Comparison of ENCODE assay signal across 23 cellular contexts in genomic region chr5:62969409-62970120, GRCh38.
DNase-seq lines count a peak whose midpoint lies in the region; ATAC-seq, FAIRE-seq and TF ChIP-seq lines count a peak whose summit lies in the region.
"Had no signal": no experiment of that assay in that cellular context is flagged by ENCODE, and none has a peak within 500 bp of the region (broad histone marks: within the 10 kb centered on the region; RNA-seq: fewer than 3 reads in every experiment).

No MANE protein-coding gene starts in this region.

- H2BK5ac ChIP-seq in mesenchymal stem cell (ENCODE audit: low read depth, low read length, poor library complexity, severe bottlenecking), result no peak overlapping the region

- H3K4me3 ChIP-seq in SK-N-SH (ENCODE audit: low read depth in 2 of 2, low read length in 1 of 2) (no peak overlapping the region), choroid plexus epithelial cell (ENCODE audit: low read depth, low read length) (no peak overlapping the region), mesenchymal stem cell (ENCODE audit: insufficient read depth in 1 of 2, low read depth in 1 of 2, low read length in 2 of 2) (no peak overlapping the region)
- H3K4me3 ChIP-seq: GM12878, MG63 had no signal

- 24% methylated on average over 8 of the region's 10 CpGs for WGBS in SK-N-SH (ENCODE audit: low lambda C conversion rate)
- WGBS in mesenchymal stem cell, result 77% methylated on average over 10 of the region's 10 CpGs

- CTCF ChIA-PET in SK-N-SH (lab: Yijun Ruan, JAX), result interaction anchor here (1.5 kb wide), 1 partner anchor 9 kb away, joined by 3 read pairs; no protein-coding TSS in a partner anchor

- peak; percentile 37 for FAIRE-seq in urothelium cell line (lab: Jason Lieb, UNC)
- FAIRE-seq: GM12878, GM18507 had no signal

- H4K20me1 ChIP-seq in SK-N-SH (ENCODE audit: insufficient read depth), result no peaks in the 10 kb centered on the region

- no peaks in the 10 kb centered on the region for H3K4me1 ChIP-seq in SK-N-SH (ENCODE audit: control insufficient read depth in 1 of 2, insufficient read depth in 2 of 2, low read depth in 1 of 2, low read length in 1 of 2)
- peaks cover 7% of the 10 kb centered on the region for H3K4me1 ChIP-seq in mesenchymal stem cell (ENCODE audit: control insufficient read depth, insufficient read depth, low read depth, low read length)

- H2AFZ ChIP-seq in SK-N-SH (ENCODE audit: low read depth), result 0 out of 2 replicates have a peak overlapping the region, but pooled peaks have one; percentile 17
- H2AFZ ChIP-seq in mesenchymal stem cell (ENCODE audit: low read depth, low read length), result no peak overlapping the region

- no peaks in the 10 kb centered on the region for H3K9me2 ChIP-seq in SK-N-SH

- H3K4me2 ChIP-seq in SK-N-SH, result no peak overlapping the region
- no peak overlapping the region for H3K4me2 ChIP-seq in mesenchymal stem cell (ENCODE audit: low read length, poor library complexity, severe bottlenecking)
- H3K4me2 ChIP-seq: KMS-11 had no signal

- POLR2A ChIA-PET in SK-N-SH (lab: Yijun Ruan, JAX), result no interaction called here

- no peaks in the 10 kb centered on the region for H3K36me3 Mint-ChIP-seq in effector memory CD8-positive, alpha-beta T cell (ENCODE audit: insufficient read depth)
- H3K36me3 Mint-ChIP-seq: CD8-positive, alpha-beta T cell had no signal

- no peaks in the 10 kb centered on the region for H3K79me1 ChIP-seq in mesenchymal stem cell (replicated peaks; ENCODE audit: low read length, poor library complexity, severe bottlenecking)

- no peak overlapping the region for H4K8ac ChIP-seq in mesenchymal stem cell (ENCODE audit: low read length)

- H3K9me3 ChIP-seq in SK-N-SH (no peaks in the 10 kb centered on the region), mesenchymal stem cell (ENCODE audit: control insufficient read depth, low read length) (peaks cover 11% of the 10 kb centered on the region)
- H3K9me3 ChIP-seq: MG63 had no signal

- no peak overlapping the region for H3K18ac ChIP-seq in mesenchymal stem cell (ENCODE audit: low read depth in 1 of 2, low read length in 2 of 2)

- H2BK12ac ChIP-seq in mesenchymal stem cell (ENCODE audit: low read length in 2 of 2), result no peak overlapping the region

- H3K27ac ChIP-seq in SK-N-SH (ENCODE audit: low read depth in 2 of 2, low read length in 1 of 2), result no peak overlapping the region
- H3K27ac ChIP-seq in mesenchymal stem cell (ENCODE audit: low read length, poor library complexity, severe bottlenecking), result peak overlapping the region; percentile 60
- H3K27ac ChIP-seq: 22Rv1, KMS-11 had no signal

- no peaks in the 10 kb centered on the region for H3K79me2 ChIP-seq in SK-N-SH (ENCODE audit: insufficient read depth)

- H3K27ac Mint-ChIP-seq in effector memory CD8-positive, alpha-beta T cell, result no peak overlapping the region
- H3K27ac Mint-ChIP-seq: CD8-positive, alpha-beta T cell had no signal

- H3K9me3 Mint-ChIP-seq in effector memory CD8-positive, alpha-beta T cell, result peaks cover 8 to 13% of the 10 kb centered on the region in 2 donors

- H3K27me3 ChIP-seq in SK-N-SH (ENCODE audit: insufficient read depth) (no peaks in the 10 kb centered on the region), mesenchymal stem cell (ENCODE audit: control insufficient read depth in 1 of 2, insufficient read depth in 1 of 2, low read length in 2 of 2) (no peaks in the 10 kb centered on the region)
- H3K27me3 ChIP-seq: MG63 had no signal

- H3K4ac ChIP-seq in mesenchymal stem cell (ENCODE audit: low read depth in 1 of 2, low read length in 2 of 2), result no peak overlapping the region

- H2BK120ac ChIP-seq in mesenchymal stem cell (ENCODE audit: low read depth, low read length), result no peak overlapping the region

- H3F3A ChIP-seq in SK-N-SH (replicated peaks; ENCODE audit: insufficient read depth), result no peaks in the 10 kb centered on the region

- TF ChIP-seq CTCF in SK-N-SH (IDR thresholded peaks at IDR 0.05) (no peak), choroid plexus epithelial cell (conservative IDR thresholded peaks at IDR 0.05; ENCODE audit: low read depth, low read length) (no peak)

- H3K14ac ChIP-seq in mesenchymal stem cell (ENCODE audit: low read length in 2 of 2), result no peak overlapping the region

- no peak overlapping the region for H3K4me3 Mint-ChIP-seq in effector memory CD8-positive, alpha-beta T cell
- H3K4me3 Mint-ChIP-seq: CD8-positive, alpha-beta T cell had no signal

- no peak overlapping the region for H2BK15ac ChIP-seq in mesenchymal stem cell (ENCODE audit: low read depth, poor library complexity, severe bottlenecking)

- DNase-seq in SK-N-SH (no peak), choroid plexus epithelial cell (ENCODE audit: low read depth) (peak; percentile 20), mesenchymal stem cell (no peak), urothelium cell line (ENCODE audit: low spot score) (no peak), NCI-H1048 (lab: John Stamatoyannopoulos, UW) (no peak)
- DNase-seq in effector memory CD8-positive, alpha-beta T cell, result no peak
- no peak for DNase-seq in stimulated activated CD4-positive, alpha-beta T cell treated with anti-CD3 and anti-CD28 coated beads, Interleukin-4, amount 100 ng/mL, for 1 hour
- DNase-seq: CD8-positive, alpha-beta T cell; DND-41; GDM1; GOT3; MG63; NCI-H1105; NCI-H1694; NCI-H446 treated with DMSO at 0.1 percent for 48 hours; NK-92 treated with Interleukin-12 subunit alpha and Interleukin-12 subunit beta, amount 100 ng/mL, for 24 hours; RPMI8226; SIG-M5 had no signal

- no peak for ATAC-seq in SK-N-SH treated with all-trans-retinoic acid at 6 μM for 48 hours
- ATAC-seq in effector memory CD8-positive, alpha-beta T cell (replicated peaks), result no peak
- ATAC-seq: CD8-positive, alpha-beta T cell; GM12878 had no signal

- H2AK5ac ChIP-seq in mesenchymal stem cell (ENCODE audit: low read length, severe bottlenecking), result no peak overlapping the region

- no peaks in the 10 kb centered on the region for H3K27me3 Mint-ChIP-seq in effector memory CD8-positive, alpha-beta T cell

- H3K23ac ChIP-seq in mesenchymal stem cell (ENCODE audit: low read length in 2 of 2), result no peak overlapping the region

- no peak for TF ChIP-seq RAD21 in SK-N-SH (IDR thresholded peaks at IDR 0.05; ENCODE audit: low read length)

- no peak overlapping the region for H4K91ac ChIP-seq in mesenchymal stem cell (ENCODE audit: low read length)

- TF ChIP-seq EP300 in SK-N-SH (IDR thresholded peaks at IDR 0.05; ENCODE audit: borderline replicate concordance in 1 of 2, low read depth in 1 of 2, low read length in 1 of 2), result no peak

- H3K9ac ChIP-seq in SK-N-SH (no peak overlapping the region), mesenchymal stem cell (ENCODE audit: low read length) (no peak overlapping the region)
- H3K9ac ChIP-seq: KMS-11 had no signal

- no peaks in the 10 kb centered on the region for H3K4me1 Mint-ChIP-seq in effector memory CD8-positive, alpha-beta T cell (ENCODE audit: low read depth in 2 of 2)

- H3K36me3 ChIP-seq in SK-N-SH (replicated peaks in 1 of 2; ENCODE audit: control insufficient read depth in 1 of 2, insufficient read depth in 2 of 2, low read length in 1 of 2), result no peaks in the 10 kb centered on the region
- no peaks in the 10 kb centered on the region for H3K36me3 ChIP-seq in mesenchymal stem cell (ENCODE audit: control insufficient read depth in 1 of 2, insufficient read depth in 2 of 2, low read depth in 1 of 2, low read length in 2 of 2)
- H3K36me3 ChIP-seq: MG63 had no signal

TF ChIP-seq in SK-N-SH, 30 proteins besides CTCF, POLR2A, EP300 and RAD21:
- TF ChIP-seq TCF12 (IDR thresholded peaks at IDR 0.05), result peak; percentile 4; the same call in 1 of the 2 replicates
- TF ChIP-seq RXRA (IDR thresholded peaks at IDR 0.05; ENCODE audit: borderline replicate concordance, low read depth), result no peak
TF ChIP-seq in SK-N-SH: peak in this region for 1.

TF ChIP-seq in SK-N-SH treated with all-trans-retinoic acid at 6 μM for 48 hours, 23 proteins besides CTCF, POLR2A, EP300 and RAD21 (continues in another document):
- TF ChIP-seq ZFP30 (CRISPR knock-in tag; IDR thresholded peaks at IDR 0.05), result no peak
- no peak for TF ChIP-seq ISL1 (CRISPR knock-in tag; IDR thresholded peaks at IDR 0.05)
- no peak for TF ChIP-seq ESRRG (CRISPR knock-in tag; IDR thresholded peaks at IDR 0.05)
- TF ChIP-seq TSHZ2 (CRISPR knock-in tag; IDR thresholded peaks at IDR 0.05), result no peak
- TF ChIP-seq RARB (CRISPR knock-in tag; IDR thresholded peaks at IDR 0.05), result no peak
- TF ChIP-seq, protein P1, sequence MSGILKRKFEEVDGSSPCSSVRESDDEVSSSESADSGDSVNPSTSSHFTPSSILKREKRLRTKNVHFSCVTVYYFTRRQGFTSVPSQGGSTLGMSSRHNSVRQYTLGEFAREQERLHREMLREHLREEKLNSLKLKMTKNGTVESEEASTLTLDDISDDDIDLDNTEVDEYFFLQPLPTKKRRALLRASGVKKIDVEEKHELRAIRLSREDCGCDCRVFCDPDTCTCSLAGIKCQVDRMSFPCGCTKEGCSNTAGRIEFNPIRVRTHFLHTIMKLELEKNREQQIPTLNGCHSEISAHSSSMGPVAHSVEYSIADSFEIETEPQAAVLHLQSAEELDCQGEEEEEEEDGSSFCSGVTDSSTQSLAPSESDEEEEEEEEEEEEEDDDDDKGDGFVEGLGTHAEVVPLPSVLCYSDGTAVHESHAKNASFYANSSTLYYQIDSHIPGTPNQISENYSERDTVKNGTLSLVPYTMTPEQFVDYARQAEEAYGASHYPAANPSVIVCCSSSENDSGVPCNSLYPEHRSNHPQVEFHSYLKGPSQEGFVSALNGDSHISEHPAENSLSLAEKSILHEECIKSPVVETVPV (CRISPR knock-in tag; IDR thresholded peaks at IDR 0.05), result no peak
- TF ChIP-seq ZC3H10 (CRISPR knock-in tag; IDR thresholded peaks at IDR 0.05), result no peak
